Comparison of ENCODE assay signal across 8 cellular contexts in the genomic region with DNA sequence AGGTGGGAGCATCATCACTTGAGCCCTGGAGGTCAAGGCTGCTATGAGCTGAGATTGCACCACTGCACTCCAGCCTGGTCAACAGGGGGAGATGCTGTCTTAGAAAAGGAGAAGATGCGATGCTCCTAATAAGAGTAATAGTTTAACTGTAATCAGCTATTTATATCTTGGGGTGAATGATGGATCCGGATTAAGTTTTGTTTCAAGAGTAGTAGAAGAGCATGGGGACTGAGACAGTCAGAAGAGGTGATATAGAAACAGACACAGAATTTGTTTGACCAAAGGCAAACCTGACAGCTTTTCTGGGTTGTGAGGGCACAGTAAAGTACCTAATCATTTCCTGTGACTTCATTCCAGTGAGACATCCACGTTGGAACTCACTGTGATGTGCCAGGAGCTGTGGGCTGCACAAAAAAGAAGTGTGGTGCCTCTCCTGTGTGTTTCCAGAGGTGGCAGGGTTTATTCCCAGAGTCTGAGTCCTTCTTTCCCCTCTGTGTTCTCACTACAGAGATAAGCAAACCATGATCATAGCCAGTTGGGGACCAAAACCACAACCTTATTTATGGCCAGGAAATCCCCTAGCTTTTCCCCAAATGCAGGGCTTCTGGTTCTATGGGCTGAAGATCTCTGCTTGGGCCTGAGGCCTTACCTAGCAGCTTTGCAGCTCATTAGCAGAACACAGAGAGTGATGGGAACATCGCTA.
DNase-seq lines count a peak whose midpoint lies in the region; ATAC-seq and TF ChIP-seq lines count a peak whose summit lies in the region.

No MANE protein-coding gene starts in this region.

- no peak overlapping the region for H3K9ac ChIP-seq in smooth muscle cell (ENCODE audit: low read depth)

- TF ChIP-seq POLR2A in gastroesophageal sphincter (IDR thresholded peaks at IDR 0.05) = no peak

- no peaks in the 10 kb centered on the region for H3K9me3 Mint-ChIP-seq in CD4-positive, alpha-beta memory T cell
- H3K9me3 Mint-ChIP-seq in activated B cell treated with CpG ODN at 0.5 μM for 24 hours = no peaks in the 10 kb centered on the region

- TF ChIP-seq EP300 in gastroesophageal sphincter (IDR thresholded peaks at IDR 0.05) = no peak

- H3K27me3 Mint-ChIP-seq in CD4-positive, alpha-beta memory T cell = no peaks in the 10 kb centered on the region
- no peaks in the 10 kb centered on the region for H3K27me3 Mint-ChIP-seq in activated B cell treated with CpG ODN at 0.5 μM for 24 hours

- peaks cover 10 to 18% (median 15%) of the 10 kb centered on the region in 4 donors for H3K4me1 Mint-ChIP-seq in CD4-positive, alpha-beta memory T cell
- H3K4me1 Mint-ChIP-seq in activated B cell treated with CpG ODN at 0.5 μM for 24 hours = peaks cover 25% of the 10 kb centered on the region

- H3K4me1 ChIP-seq in CD4-positive, alpha-beta memory T cell (ENCODE audit: insufficient read depth, low read length) = peaks cover 13% of the 10 kb centered on the region
- H3K4me1 ChIP-seq in smooth muscle cell (ENCODE audit: low read depth) (peaks cover 7% of the 10 kb centered on the region), gastroesophageal sphincter (no peaks in the 10 kb centered on the region), mucosa of descending colon (ENCODE audit: low read depth) (no peaks in the 10 kb centered on the region)

- POLR2A ChIA-PET in CD4-positive, alpha-beta memory T cell (lab: Charles Lee; ENCODE audit: partially characterized antibody) = interaction anchor here (0.7 to 1.0 kb wide), 2 partner anchors 130 to 276 kb away, joined by 3 read pairs; a partner anchor contains a TSS
- POLR2A ChIA-PET in activated B cell treated with CpG ODN at 0.5 μM for 24 hours (lab: Charles Lee) = interaction anchor here (0.5 to 2.5 kb wide), 18 partner anchors 10 to 440 kb away, joined by 3 to 27 read pairs (median 4); a partner anchor contains a TSS

- ATAC-seq in GM19035 (IDR thresholded peaks at IDR 0.05; ENCODE audit: unreplicated experiment) = peak; percentile 62
- ATAC-seq in HG03108 (IDR thresholded peaks at IDR 0.05; ENCODE audit: unreplicated experiment) = peak; percentile 55
- peak; percentile 80 for ATAC-seq in activated B cell treated with CpG ODN at 0.5 μM for 24 hours (ENCODE audit: low read depth)
- no peak for ATAC-seq in gastroesophageal sphincter
- ATAC-seq in mucosa of descending colon = no peak

- peaks cover 13% of the 10 kb centered on the region for H3F3A ChIP-seq in smooth muscle cell (ENCODE audit: low read depth)

- no peaks in the 10 kb centered on the region for H3K36me3 Mint-ChIP-seq in CD4-positive, alpha-beta memory T cell
- peaks cover 8% of the 10 kb centered on the region for H3K36me3 Mint-ChIP-seq in activated B cell treated with CpG ODN at 0.5 μM for 24 hours (ENCODE audit: low read depth)

- H3K4me3 ChIP-seq in CD4-positive, alpha-beta memory T cell (ENCODE audit: low read length in 2 of 2) = no peak overlapping the region
- no peak overlapping the region for H3K4me3 ChIP-seq in smooth muscle cell
- no peak overlapping the region for H3K4me3 ChIP-seq in gastroesophageal sphincter
- no peak overlapping the region for H3K4me3 ChIP-seq in mucosa of descending colon

- TF ChIP-seq CTCF in activated B cell treated with CpG ODN at 0.5 μM for 24 hours (IDR thresholded peaks at IDR 0.05) (no peak), smooth muscle cell (IDR thresholded peaks at IDR 0.05; ENCODE audit: borderline replicate concordance, insufficient read depth, poor library complexity, severe bottlenecking) (peak; percentile 31), gastroesophageal sphincter (IDR thresholded peaks at IDR 0.05) (no peak), mucosa of descending colon (IDR thresholded peaks at IDR 0.05) (no peak)

- no peaks in the 10 kb centered on the region for H3K9me3 ChIP-seq in CD4-positive, alpha-beta memory T cell (ENCODE audit: control insufficient read depth in 1 of 2, low read length in 2 of 2)
- H3K9me3 ChIP-seq in smooth muscle cell (replicated peaks; ENCODE audit: low read depth) = no peaks in the 10 kb centered on the region
- H3K9me3 ChIP-seq in gastroesophageal sphincter = no peaks in the 10 kb centered on the region
- no peaks in the 10 kb centered on the region for H3K9me3 ChIP-seq in mucosa of descending colon

- no peaks in the 10 kb centered on the region for H4K20me1 ChIP-seq in smooth muscle cell (ENCODE audit: low read depth)

- DNase-seq in CD4-positive, alpha-beta memory T cell = peak in 2 of 5 donors; percentile 5 to 10
- DNase-seq in activated B cell treated with CpG ODN at 0.5 μM for 24 hours (peak; percentile 37), smooth muscle cell (lab: John Stamatoyannopoulos, UW; ENCODE audit: unreplicated experiment) (no peak), amygdala (lab: John Stamatoyannopoulos, UW) (no peak), mucosa of descending colon (no peak)

- H3K27ac Mint-ChIP-seq in CD4-positive, alpha-beta memory T cell = peak overlapping the region in 4 of 7 donors; percentile 0 to 20 (median 1)
- H3K27ac Mint-ChIP-seq in activated B cell treated with CpG ODN at 0.5 μM for 24 hours = peak overlapping the region; percentile 97

- H3K27me3 ChIP-seq in CD4-positive, alpha-beta memory T cell (ENCODE audit: insufficient read depth, low read length) = no peaks in the 10 kb centered on the region
- H3K27me3 ChIP-seq in smooth muscle cell (ENCODE audit: low read depth) = no peaks in the 10 kb centered on the region
- no peaks in the 10 kb centered on the region for H3K27me3 ChIP-seq in gastroesophageal sphincter

- peaks cover 4% of the 10 kb centered on the region for H3K36me3 ChIP-seq in CD4-positive, alpha-beta memory T cell (ENCODE audit: insufficient read depth, low read length)
- H3K36me3 ChIP-seq in smooth muscle cell (ENCODE audit: low read depth) (no peaks in the 10 kb centered on the region), gastroesophageal sphincter (peaks cover 0 to 7% of the 10 kb centered on the region in 2 donors), mucosa of descending colon (ENCODE audit: low read depth) (no peaks in the 10 kb centered on the region)

- H3K4me2 ChIP-seq in smooth muscle cell = no peak overlapping the region

- intact Hi-C loops in CD4-positive, alpha-beta memory T cell (cut with micrococcal nuclease) = loop anchor here (2.0 kb wide), 2 partner anchors 182 to 444 kb away; no protein-coding TSS in a partner anchor
- intact Hi-C loops in activated B cell treated with CpG ODN at 0.5 μM for 24 hours (cut with micrococcal nuclease) = loop anchor here (1.0 to 2.0 kb wide), 9 partner anchors 40 to 868 kb away; a partner anchor contains a TSS
- intact Hi-C loops in mucosa of descending colon (cut with DNase I, micrococcal nuclease) = no loop called here

- no peak overlapping the region for H2AFZ ChIP-seq in smooth muscle cell (ENCODE audit: low read depth)

- H3K4me3 Mint-ChIP-seq in CD4-positive, alpha-beta memory T cell = no peak overlapping the region
- peak overlapping the region; percentile 64 for H3K4me3 Mint-ChIP-seq in activated B cell treated with CpG ODN at 0.5 μM for 24 hours

- no peak overlapping the region for H3K27ac ChIP-seq in CD4-positive, alpha-beta memory T cell (ENCODE audit: low read depth, low read length)
- peak overlapping the region; percentile 39 for H3K27ac ChIP-seq in smooth muscle cell (ENCODE audit: low read depth)
- no peak overlapping the region for H3K27ac ChIP-seq in gastroesophageal sphincter

- no peaks in the 10 kb centered on the region for H3K79me2 ChIP-seq in smooth muscle cell (ENCODE audit: low read depth)

- CTCF ChIA-PET in CD4-positive, alpha-beta memory T cell (lab: Charles Lee; ENCODE audit: partially characterized antibody) = interaction anchor here (0.6 to 3.8 kb wide), 11 partner anchors 12 to 443 kb away, joined by 3 to 79 read pairs (median 5); a partner anchor contains a TSS
- CTCF ChIA-PET in activated B cell treated with CpG ODN at 0.5 μM for 24 hours (lab: Charles Lee) = interaction anchor here (0.6 to 3.6 kb wide), 21 partner anchors 18 to 459 kb away, joined by 3 to 97 read pairs (median 3); a partner anchor contains a TSS

- 39% methylated on average over 4 of the region's 4 CpGs for WGBS in smooth muscle cell (ENCODE audit: low lambda C conversion rate)
- WGBS in gastroesophageal sphincter (ENCODE audit: low coverage in 1 of 2), 2 donors = 54 to 66% methylated on average over 3 to 4 of the region's 4 CpGs

Comparison
In these comparisons a context has a peak if more than half of its experiments do, and no peak if none do; other contexts are left out.
1. ATAC-seq: peak in GM19035 (single experiment), HG03108 (single experiment) and activated B cell treated with CpG ODN at 0.5 μM for 24 hours (single experiment); none in gastroesophageal sphincter (single experiment) and mucosa of descending colon (single experiment).
2. intact Hi-C loops: an anchor here in CD4-positive, alpha-beta memory T cell (2.0 kb wide) and activated B cell treated with CpG ODN at 0.5 μM for 24 hours (1.0 to 2.0 kb wide); none called in mucosa of descending colon.